25 cellular contexts compared by ENCODE assay signal in genomic region chrY:21266751-21267150, GRCh38.
DNase-seq lines count a peak whose midpoint lies in the region; ATAC-seq, FAIRE-seq and TF ChIP-seq lines count a peak whose summit lies in the region.
"Had no signal": no experiment of that assay in that cellular context is flagged by ENCODE, and none has a peak within 500 bp of the region (broad histone marks: within the 10 kb centered on the region; RNA-seq: fewer than 3 reads in every experiment).

No MANE protein-coding gene starts in this region.

- H3K27me3 ChIP-seq in MG63 (no peaks in the 10 kb centered on the region), left ventricle myocardium inferior (ENCODE audit: low read depth) (no peaks in the 10 kb centered on the region), small intestine (ENCODE audit: control insufficient read depth in 2 of 2, insufficient read depth in 2 of 2, low read length in 2 of 2) (no peaks in the 10 kb centered on the region)
- H3K27me3 ChIP-seq: SJSA1 had no signal

- H3K9me3 ChIP-seq in MG63: no peaks in the 10 kb centered on the region
- H3K9me3 ChIP-seq in left ventricle myocardium inferior (replicated peaks): no peaks in the 10 kb centered on the region
- H3K9me3 ChIP-seq in small intestine (ENCODE audit: control insufficient read depth, low read depth): no peaks in the 10 kb centered on the region
- H3K9me3 ChIP-seq: A549, SJSA1 had no signal

- FAIRE-seq in small intestine (lab: Jason Lieb, UNC): no peak
- FAIRE-seq: A549, GM12878 had no signal

- H3K36me3 ChIP-seq in MG63: no peaks in the 10 kb centered on the region
- no peaks in the 10 kb centered on the region for H3K36me3 ChIP-seq in left ventricle myocardium inferior
- no peaks in the 10 kb centered on the region for H3K36me3 ChIP-seq in small intestine (ENCODE audit: control insufficient read depth in 2 of 2, insufficient read depth in 2 of 2, low read length in 2 of 2)
- H3K36me3 ChIP-seq: SJSA1 had no signal

- no peak for TF ChIP-seq CTCF in left ventricle myocardium inferior (IDR thresholded peaks at IDR 0.05; ENCODE audit: borderline replicate concordance)

- intact Hi-C loops in left ventricle myocardium inferior (cut with micrococcal nuclease) (no loop called here), head of caudate nucleus (cut with DNase I) (no loop called here)

- H3K4me1 ChIP-seq in left ventricle myocardium inferior: no peaks in the 10 kb centered on the region
- H3K4me1 ChIP-seq in small intestine (ENCODE audit: control insufficient read depth in 2 of 2, insufficient read depth in 1 of 2, low read depth in 1 of 2, low read length in 1 of 2): no peaks in the 10 kb centered on the region
- H3K4me1 ChIP-seq: A549, SJSA1 had no signal

- H3K27ac ChIP-seq in left ventricle myocardium inferior (replicated peaks) (no peak overlapping the region), small intestine (ENCODE audit: low read depth in 1 of 2, low read length in 1 of 2) (no peak overlapping the region)
- H3K27ac ChIP-seq: A549, C4-2B, SJSA1 had no signal

- no peak for ATAC-seq in GM19351 (IDR thresholded peaks at IDR 0.05; ENCODE audit: unreplicated experiment)
- ATAC-seq: A549; CD8-positive, alpha-beta T cell; GM12878; PC-3 had no signal

- DNase-seq in Ammon's horn (ENCODE audit: low spot score) (peak; percentile 6), MG63 (peak; percentile 47), left ventricle myocardium inferior (peak; percentile 19), small intestine (peak; percentile 75), activated T-cell treated with anti-CD3 and anti-CD28 coated beads for 4 hours (no peak), head of caudate nucleus (no peak)
- DNase-seq: CD8-positive, alpha-beta T cell; DMS 273 treated with DMSO at 0.1 percent for 48 hours; DMS79; EL; GDM1; H7; KBM-7; MM.1S; NCI-H2029; NCI-H446 treated with DMSO at 0.1 percent for 48 hours; NCI-H526; NCI-H82; NK-92 treated with Interleukin-12 subunit alpha and Interleukin-12 subunit beta, amount 100 ng/mL, for 24 hours; PC-3 had no signal

- H3K4me3 ChIP-seq in MG63 (no peak overlapping the region), left ventricle myocardium inferior (no peak overlapping the region), small intestine (ENCODE audit: low read depth in 1 of 2, low read length in 2 of 2) (no peak overlapping the region)
- H3K4me3 ChIP-seq: A549, GM12878, SJSA1 had no signal

Comparison
In these comparisons a context has a peak if more than half of its experiments do, and no peak if none do; other contexts are left out.
1. DNase-seq: peak in Ammon's horn (single experiment), MG63 (single experiment), left ventricle myocardium inferior (single experiment) and small intestine (single experiment); none in activated T-cell treated with anti-CD3 and anti-CD28 coated beads for 4 hours (single experiment) and head of caudate nucleus (0 of 42).